Comparison of ENCODE assay signal across 18 cellular contexts in the genomic region with DNA sequence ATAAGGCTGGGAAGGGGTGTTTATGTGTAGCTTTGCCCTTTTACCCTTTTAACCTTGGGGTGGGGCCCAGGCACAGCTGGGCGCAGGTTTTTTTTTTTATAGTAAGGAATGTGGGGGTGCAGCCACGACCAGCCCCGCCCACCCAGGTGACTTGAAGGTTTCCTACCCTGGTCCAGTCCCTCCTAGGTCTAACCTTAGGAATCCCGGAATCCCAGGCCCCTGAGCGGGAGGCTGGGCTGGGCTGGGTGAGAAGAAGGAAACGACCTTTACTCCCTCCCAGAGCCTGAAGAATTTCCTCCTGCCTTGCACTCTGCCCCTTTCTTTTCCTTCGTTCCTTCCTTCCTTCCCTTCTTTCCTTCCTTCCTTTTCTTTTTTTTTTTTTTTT. TPM values are rescaled to one million over a fixed set of nuclear protein-coding genes. Genes with fewer than 3 reads are reported as not detected.
A peak's percentile ranks its signal among the peaks of the same experiment; 100 is the strongest.
DNase-seq lines count a peak whose midpoint lies in the region; ATAC-seq, FAIRE-seq and TF ChIP-seq lines count a peak whose summit lies in the region.
"Had no signal": no experiment of that assay in that cellular context is flagged by ENCODE, and none has a peak within 500 bp of the region (broad histone marks: within the 10 kb centered on the region; RNA-seq: fewer than 3 reads in every experiment).

No MANE protein-coding gene starts in this region.

- WGBS in H1 (ENCODE audit: extremely low coverage in 1 of 2, insufficient coverage in 1 of 2, insufficient read length in 1 of 2, insufficient replicate concordance in 2 of 2, low coverage in 1 of 2, low lambda C conversion rate in 2 of 2, missing lambda C conversion rate in 1 of 2), 2 experiments: 38% methylated on average over 6 of the region's 7 CpGs; no CpG with 5 or more reads in 1 of the 2 experiments

- H2BK15ac ChIP-seq in H1 (ENCODE audit: low read length): 0 out of 2 replicates have a peak overlapping the region, but pooled peaks have one; percentile 88

- no peak overlapping the region for H2AK5ac ChIP-seq in H1 (ENCODE audit: low read depth, low read length)

- no peak overlapping the region for H2BK5ac ChIP-seq in H1 (ENCODE audit: low read depth, low read length)

- H3K27me3 Mint-ChIP-seq in stimulated activated naive B cell treated with anti-CD40 and anti-IgM and Interleukin-4, amounts not matched to agents 10 μg/mL and 1 μg/mL and 100 μg/mL, for 72 hours: peaks cover 17 to 48% of the 10 kb centered on the region in 2 donors
- peaks cover 40% of the 10 kb centered on the region for H3K27me3 Mint-ChIP-seq in activated T-helper 1 cell treated with anti-CD3 and anti-CD28 coated beads, Interleukin-12 subunit alpha, Interleukin-12 subunit beta, Interleukin-2, Interleukin-4 antibody, amounts not matched to agents 30 ng/mL and 10 ng/mL and 1 ng/mL, durations not matched to agents 14 hours and 24 hours and 36 hours (ENCODE audit: insufficient read depth)

- no peaks in the 10 kb centered on the region for H3K9me3 ChIP-seq in H1 (ENCODE audit: insufficient read depth in 2 of 2, low read depth in 1 of 2, low read length in 1 of 2)

- intact Hi-C loops in activated T-helper 1 cell treated with anti-CD3 and anti-CD28 coated beads, Interleukin-12 subunit alpha, Interleukin-12 subunit beta, Interleukin-2, Interleukin-4 antibody, amounts not matched to agents 30 ng/mL and 10 ng/mL and 1 ng/mL, durations not matched to agents 14 hours and 24 hours and 36 hours (cut with micrococcal nuclease): loop anchor here (5.0 kb wide), 1 partner anchor 102 kb away; no protein-coding TSS in a partner anchor

- no peak overlapping the region for H3K14ac ChIP-seq in H1 (ENCODE audit: insufficient read length)

- H4K20me1 ChIP-seq in H1 (replicated peaks in 1 of 2; ENCODE audit: control insufficient read depth in 1 of 2, insufficient read depth in 2 of 2, low read length in 2 of 2): no peaks in the 10 kb centered on the region
- H4K20me1 ChIP-seq: BLaER1 treated with 17β-estradiol and CSF1 and Interleukin-3, amounts not matched to agents 10 nM and 100 nM had no signal

- H3K18ac ChIP-seq in H1 (ENCODE audit: extremely low read depth, low read length): no peak overlapping the region

- peaks cover 0 to 1% of the 10 kb centered on the region in 2 donors for H3K36me3 Mint-ChIP-seq in stimulated activated naive B cell treated with anti-CD40 and anti-IgM and Interleukin-4, amounts not matched to agents 10 μg/mL and 1 μg/mL and 100 μg/mL, for 72 hours
- H3K36me3 Mint-ChIP-seq in activated T-helper 1 cell treated with anti-CD3 and anti-CD28 coated beads, Interleukin-12 subunit alpha, Interleukin-12 subunit beta, Interleukin-2, Interleukin-4 antibody, amounts not matched to agents 30 ng/mL and 10 ng/mL and 1 ng/mL, durations not matched to agents 14 hours and 24 hours and 36 hours (ENCODE audit: low read depth): no peaks in the 10 kb centered on the region

- H3K4me1 ChIP-seq in H1 (replicated peaks in 1 of 4; ENCODE audit: control insufficient read depth in 3 of 4, insufficient read depth in 4 of 4, low read length in 3 of 4): peaks cover 0 to 12% (median 6%) of the 10 kb centered on the region in 4 experiments; a peak in 5 of 7 replicates

- TF ChIP-seq EP300 in Ishikawa (IDR thresholded peaks at IDR 0.05; ENCODE audit: borderline replicate concordance) (no peak), H1 (IDR thresholded peaks at IDR 0.05; ENCODE audit: borderline replicate concordance in 1 of 2, low read depth in 2 of 2, low read length in 2 of 2) (no peak)

- POLR2A ChIA-PET in H1 (lab: Charles Lee; ENCODE audit: partially characterized antibody): interaction anchor here (0.9 to 1.4 kb wide), 2 partner anchors 9 to 265 kb away, joined by 3 read pairs; a partner anchor contains a TSS

- no peak overlapping the region for H2BK12ac ChIP-seq in H1 (ENCODE audit: low read depth, low read length)

- H3K23ac ChIP-seq in H1 (ENCODE audit: insufficient read length): no peak overlapping the region

- H2BK120ac ChIP-seq in H1 (replicated peaks; ENCODE audit: low read depth, low read length): no peak overlapping the region

- no peak overlapping the region for H3K4ac ChIP-seq in H1 (replicated peaks; ENCODE audit: insufficient read length, low read depth, low read length)

- no peak for TF ChIP-seq CTCF in H1 (IDR thresholded peaks at IDR 0.05; ENCODE audit: control extremely low read depth in 1 of 3, insufficient read depth in 1 of 3, low read depth in 1 of 3, low read length in 3 of 3)

- TF ChIP-seq RAD21 in Ishikawa (IDR thresholded peaks at IDR 0.05; ENCODE audit: low read depth) (no peak), H1 (IDR thresholded peaks at IDR 0.05 in 1 of 2, conservative IDR thresholded peaks at IDR 0.05 in 1 of 2; ENCODE audit: low read depth in 2 of 2, low read length in 2 of 2) (no peak)

- H3K27ac Mint-ChIP-seq in stimulated activated naive B cell treated with anti-CD40 and anti-IgM and Interleukin-4, amounts not matched to agents 10 μg/mL and 1 μg/mL and 100 μg/mL, for 72 hours: peak overlapping the region; percentile 9
- no peak overlapping the region for H3K27ac Mint-ChIP-seq in activated T-helper 1 cell treated with anti-CD3 and anti-CD28 coated beads, Interleukin-12 subunit alpha, Interleukin-12 subunit beta, Interleukin-2, Interleukin-4 antibody, amounts not matched to agents 30 ng/mL and 10 ng/mL and 1 ng/mL, durations not matched to agents 14 hours and 24 hours and 36 hours

- H3K4me2 ChIP-seq in H1 (ENCODE audit: insufficient read depth in 1 of 2, low read depth in 2 of 2, low read length in 2 of 2): no peak overlapping the region; a peak in 1 of 4 replicates

- FAIRE-seq in H1 (lab: Jason Lieb, UNC): no peak
- FAIRE-seq: endometrium had no signal

- no peak overlapping the region for H3K4me3 ChIP-seq in H1 (ENCODE audit: extremely low read depth in 1 of 4, insufficient read depth in 2 of 4, low read depth in 3 of 4, low read length in 4 of 4)

- no peaks in the 10 kb centered on the region for H3K9me3 Mint-ChIP-seq in stimulated activated naive B cell treated with anti-CD40 and anti-IgM and Interleukin-4, amounts not matched to agents 10 μg/mL and 1 μg/mL and 100 μg/mL, for 72 hours
- H3K9me3 Mint-ChIP-seq in activated T-helper 1 cell treated with anti-CD3 and anti-CD28 coated beads, Interleukin-12 subunit alpha, Interleukin-12 subunit beta, Interleukin-2, Interleukin-4 antibody, amounts not matched to agents 30 ng/mL and 10 ng/mL and 1 ng/mL, durations not matched to agents 14 hours and 24 hours and 36 hours: no peaks in the 10 kb centered on the region

- peaks cover 9 to 16% of the 10 kb centered on the region in 2 donors for H3K4me1 Mint-ChIP-seq in stimulated activated naive B cell treated with anti-CD40 and anti-IgM and Interleukin-4, amounts not matched to agents 10 μg/mL and 1 μg/mL and 100 μg/mL, for 72 hours
- no peaks in the 10 kb centered on the region for H3K4me1 Mint-ChIP-seq in activated T-helper 1 cell treated with anti-CD3 and anti-CD28 coated beads, Interleukin-12 subunit alpha, Interleukin-12 subunit beta, Interleukin-2, Interleukin-4 antibody, amounts not matched to agents 30 ng/mL and 10 ng/mL and 1 ng/mL, durations not matched to agents 14 hours and 24 hours and 36 hours (ENCODE audit: low read depth)

- no peak overlapping the region for H3K9ac ChIP-seq in H1 (replicated peaks in 1 of 4; ENCODE audit: extremely low read depth in 1 of 4, low read depth in 3 of 4, low read length in 3 of 4)
- H3K9ac ChIP-seq: BLaER1 treated with 17β-estradiol and CSF1 and Interleukin-3, amounts not matched to agents 10 nM and 100 nM had no signal

- CTCF ChIA-PET in H1 (lab: Charles Lee; ENCODE audit: partially characterized antibody): interaction anchor here (0.8 to 5.8 kb wide), 12 partner anchors 13 to 877 kb away, joined by 3 to 66 read pairs (median 4); a partner anchor contains a TSS

- no peak overlapping the region for H3K56ac ChIP-seq in H1 (replicated peaks; ENCODE audit: insufficient read length, low read depth, low read length)

- no peak overlapping the region for H3K4me3 Mint-ChIP-seq in stimulated activated naive B cell treated with anti-CD40 and anti-IgM and Interleukin-4, amounts not matched to agents 10 μg/mL and 1 μg/mL and 100 μg/mL, for 72 hours
- H3K4me3 Mint-ChIP-seq in activated T-helper 1 cell treated with anti-CD3 and anti-CD28 coated beads, Interleukin-12 subunit alpha, Interleukin-12 subunit beta, Interleukin-2, Interleukin-4 antibody, amounts not matched to agents 30 ng/mL and 10 ng/mL and 1 ng/mL, durations not matched to agents 14 hours and 24 hours and 36 hours: no peak overlapping the region

- H2BK20ac ChIP-seq in H1 (ENCODE audit: low read length): no peak overlapping the region

- ATAC-seq in stimulated activated naive B cell treated with anti-CD40 and anti-IgM and Interleukin-4, amounts not matched to agents 10 μg/mL and 1 μg/mL and 100 μg/mL, for 72 hours (replicated peaks): no peak

- H4K5ac ChIP-seq in H1 (ENCODE audit: insufficient read length, low read depth, low read length): no peak overlapping the region

- no peak overlapping the region for H4K91ac ChIP-seq in H1 (replicated peaks; ENCODE audit: insufficient read length, low read length)

- DNase-seq in H1 (ENCODE audit: low read depth in 1 of 2, low spot score in 2 of 2) (no peak), DMS79 (lab: John Stamatoyannopoulos, UW) (no peak)
- DNase-seq in stimulated activated naive B cell treated with anti-CD40 and anti-IgM and Interleukin-4, amounts not matched to agents 10 μg/mL and 1 μg/mL and 100 μg/mL, for 72 hours: no peak
- no peak for DNase-seq in activated T-helper 1 cell treated with anti-CD3 and anti-CD28 coated beads, Interleukin-12 subunit alpha, Interleukin-12 subunit beta, Interleukin-2, Interleukin-4 antibody, amounts not matched to agents 30 ng/mL and 10 ng/mL and 1 ng/mL, durations not matched to agents 14 hours and 24 hours and 36 hours (ENCODE audit: low spot score)
- DNase-seq: activated gamma-delta T cell treated with Interleukin-2 at 50 U/mL for 16 hours, cerebellar nuclear complex, DND-41, foreskin fibroblast, MV-4-11, NCI-H2029, posterior cingulate gyrus, SIG-M5 had no signal

- H3K36me3 ChIP-seq in H1 (ENCODE audit: control insufficient read depth in 2 of 4, insufficient read depth in 4 of 4, low read length in 3 of 4): no peaks in the 10 kb centered on the region
- H3K36me3 ChIP-seq: BLaER1 treated with 17β-estradiol and CSF1 and Interleukin-3, amounts not matched to agents 10 nM and 100 nM had no signal

- H4K8ac ChIP-seq in H1 (ENCODE audit: extremely low read depth, insufficient read depth, low read length): no peak overlapping the region

- H3K27me3 ChIP-seq in H1 (replicated peaks in 1 of 4; ENCODE audit: control insufficient read depth in 3 of 4, extremely low read depth in 1 of 4, insufficient read depth in 3 of 4, low read length in 3 of 4): peaks cover 0 to 3% (median 0%) of the 10 kb centered on the region in 4 experiments; a peak in 2 of 7 replicates

- no peaks in the 10 kb centered on the region for H3K79me2 ChIP-seq in H1 (ENCODE audit: control insufficient read depth in 1 of 2, insufficient read depth in 2 of 2, low read length in 2 of 2)

- no peak overlapping the region for H2AFZ ChIP-seq in H1 (ENCODE audit: low read length)

- H3K27ac ChIP-seq in H1 (ENCODE audit: low read depth, low read length): no peak overlapping the region
- H3K27ac ChIP-seq: BLaER1 treated with 17β-estradiol and CSF1 and Interleukin-3, amounts not matched to agents 10 nM and 100 nM; skin epidermis had no signal

- no peaks in the 10 kb centered on the region for H3K79me1 ChIP-seq in H1 (ENCODE audit: low read depth, low read length)

- TF ChIP-seq POLR2A in H1 (IDR thresholded peaks at IDR 0.05; ENCODE audit: control extremely low read depth in 1 of 2, low read depth in 2 of 2, low read length in 2 of 2): no peak

- peaks cover 8% of the 10 kb centered on the region; the same call in 1 of the 2 replicates for H3K23me2 ChIP-seq in H1 (ENCODE audit: low read depth, low read length)

RNA-seq across cellular contexts. Expression of a gene that starts 12.3 kb away (rescaled TPM):
- total RNA-seq in H1 (2021; fragmentation: NEBNext Ultra II Directional; extraction: Animal tissue kit (Norgen Biotek cat#: 25700)): 24.6 and 26.1 TPM in 2 replicates
- polyA plus RNA-seq in H1 (2011; rRNA removed): 17.1 and 30.2 TPM in 2 replicates
- polyA plus RNA-seq in H1 (2011; cell fraction: cytosol; rRNA removed): 22.0 TPM
- polyA plus RNA-seq in H1 (2011; cell fraction: nucleus; rRNA removed): 41.8 TPM
- polyA plus RNA-seq in H1 (2012, experiment 1 of 2): 29.8 to 44.6 TPM (median 40.4 TPM) in 4 replicates
- polyA plus RNA-seq in H1 (2012, experiment 2 of 2): 36.2 TPM
- polyA plus RNA-seq in H1 (2013, experiment 1 of 2): 37.5 TPM
- 30.4 TPM for polyA plus RNA-seq in H1 (2013, experiment 2 of 2)
- 9.9 and 14.4 TPM in 2 replicates for polyA minus RNA-seq in H1 (2011; rRNA and poly(A)+ RNA removed)
- 18.3 TPM for polyA minus RNA-seq in H1 (2011; cell fraction: cytosol; rRNA and poly(A)+ RNA removed)
- polyA minus RNA-seq in H1 (2011; cell fraction: nucleus; rRNA and poly(A)+ RNA removed): 12.6 TPM
- 0.08 TPM in 1 of 2 replicates, not detected in the other for total RNA-seq in activated T-helper 1 cell treated with anti-CD3 and anti-CD28 coated beads, Interleukin-12 subunit alpha, Interleukin-12 subunit beta, Interleukin-2, Interleukin-4 antibody, amounts not matched to agents 30 ng/mL and 10 ng/mL and 1 ng/mL, durations not matched to agents 14 hours and 24 hours and 36 hours

RNA-seq across cellular contexts. Expression of a gene that starts 20.3 kb away (rescaled TPM):
- total RNA-seq in H1 (2021; fragmentation: NEBNext Ultra II Directional; extraction: Animal tissue kit (Norgen Biotek cat#: 25700)): 31.3 and 32.9 TPM in 2 replicates
- polyA plus RNA-seq in H1 (2011; rRNA removed): 10.6 and 20.4 TPM in 2 replicates
- polyA plus RNA-seq in H1 (2011; cell fraction: cytosol; rRNA removed): 7.1 TPM
- polyA plus RNA-seq in H1 (2011; cell fraction: nucleus; rRNA removed): 30.2 TPM
- polyA plus RNA-seq in H1 (2012, experiment 1 of 2): 18.6 to 28.3 TPM (median 25.8 TPM) in 4 replicates
- 19.0 TPM for polyA plus RNA-seq in H1 (2012, experiment 2 of 2)
- polyA plus RNA-seq in H1 (2013, experiment 1 of 2): 19.7 TPM
- polyA plus RNA-seq in H1 (2013, experiment 2 of 2): 18.8 TPM
- 21.0 and 23.7 TPM in 2 replicates for polyA minus RNA-seq in H1 (2011; rRNA and poly(A)+ RNA removed)
- 19.8 TPM for polyA minus RNA-seq in H1 (2011; cell fraction: cytosol; rRNA and poly(A)+ RNA removed)
- polyA minus RNA-seq in H1 (2011; cell fraction: nucleus; rRNA and poly(A)+ RNA removed): 19.9 TPM
- total RNA-seq in activated T-helper 1 cell treated with anti-CD3 and anti-CD28 coated beads, Interleukin-12 subunit alpha, Interleukin-12 subunit beta, Interleukin-2, Interleukin-4 antibody, amounts not matched to agents 30 ng/mL and 10 ng/mL and 1 ng/mL, durations not matched to agents 14 hours and 24 hours and 36 hours: 24.5 and 28.0 TPM in 2 replicates

RNA-seq across cellular contexts. Expression of a gene that starts 41.0 kb away (rescaled TPM):
- total RNA-seq in H1 (2021; fragmentation: NEBNext Ultra II Directional; extraction: Animal tissue kit (Norgen Biotek cat#: 25700)): 21.4 and 23.4 TPM in 2 replicates
- polyA plus RNA-seq in H1 (2011; rRNA removed): 36.9 and 48.4 TPM in 2 replicates
- 33.3 TPM for polyA plus RNA-seq in H1 (2011; cell fraction: cytosol; rRNA removed)
- polyA plus RNA-seq in H1 (2011; cell fraction: nucleus; rRNA removed): 74.8 TPM
- polyA plus RNA-seq in H1 (2012, experiment 1 of 2): 17.8 to 23.6 TPM (median 21.2 TPM) in 4 replicates
- 27.9 TPM for polyA plus RNA-seq in H1 (2012, experiment 2 of 2)
- polyA plus RNA-seq in H1 (2013, experiment 1 of 2): 20.4 TPM
- polyA plus RNA-seq in H1 (2013, experiment 2 of 2): 17.7 TPM
- 12.6 and 14.5 TPM in 2 replicates for polyA minus RNA-seq in H1 (2011; rRNA and poly(A)+ RNA removed)
- polyA minus RNA-seq in H1 (2011; cell fraction: cytosol; rRNA and poly(A)+ RNA removed): 25.8 TPM
- 32.4 TPM for polyA minus RNA-seq in H1 (2011; cell fraction: nucleus; rRNA and poly(A)+ RNA removed)
- total RNA-seq in activated T-helper 1 cell treated with anti-CD3 and anti-CD28 coated beads, Interleukin-12 subunit alpha, Interleukin-12 subunit beta, Interleukin-2, Interleukin-4 antibody, amounts not matched to agents 30 ng/mL and 10 ng/mL and 1 ng/mL, durations not matched to agents 14 hours and 24 hours and 36 hours: 45.4 and 48.9 TPM in 2 replicates

RNA-seq across cellular contexts. Expression of a gene that starts 42.0 kb away (rescaled TPM):
- total RNA-seq in H1 (2021; fragmentation: NEBNext Ultra II Directional; extraction: Animal tissue kit (Norgen Biotek cat#: 25700)): 72.8 and 80.3 TPM in 2 replicates
- 63.8 and 83.6 TPM in 2 replicates for polyA plus RNA-seq in H1 (2011; rRNA removed)
- polyA plus RNA-seq in H1 (2011; cell fraction: cytosol; rRNA removed): 71.0 TPM
- 47.1 TPM for polyA plus RNA-seq in H1 (2011; cell fraction: nucleus; rRNA removed)
- 42.7 to 64.5 TPM (median 57.7 TPM) in 4 replicates for polyA plus RNA-seq in H1 (2012, experiment 1 of 2)
- 118 TPM for polyA plus RNA-seq in H1 (2012, experiment 2 of 2)
- 48.2 TPM for polyA plus RNA-seq in H1 (2013, experiment 1 of 2)
- 51.1 TPM for polyA plus RNA-seq in H1 (2013, experiment 2 of 2)
- 6.2 and 7.2 TPM in 2 replicates for polyA minus RNA-seq in H1 (2011; rRNA and poly(A)+ RNA removed)
- 19.3 TPM for polyA minus RNA-seq in H1 (2011; cell fraction: cytosol; rRNA and poly(A)+ RNA removed)
- polyA minus RNA-seq in H1 (2011; cell fraction: nucleus; rRNA and poly(A)+ RNA removed): 11.1 TPM
- 88.2 and 94.7 TPM in 2 replicates for total RNA-seq in activated T-helper 1 cell treated with anti-CD3 and anti-CD28 coated beads, Interleukin-12 subunit alpha, Interleukin-12 subunit beta, Interleukin-2, Interleukin-4 antibody, amounts not matched to agents 30 ng/mL and 10 ng/mL and 1 ng/mL, durations not matched to agents 14 hours and 24 hours and 36 hours

RNA-seq across cellular contexts. Expression of a gene that starts 51.5 kb away (rescaled TPM):
- not detected in 2 replicates for total RNA-seq in H1 (2021; fragmentation: NEBNext Ultra II Directional; extraction: Animal tissue kit (Norgen Biotek cat#: 25700))
- 0.08 and 0.19 TPM in 2 replicates for polyA plus RNA-seq in H1 (2011; rRNA removed)
- polyA plus RNA-seq in H1 (2011; cell fraction: cytosol; rRNA removed): 0.09 TPM
- polyA plus RNA-seq in H1 (2011; cell fraction: nucleus; rRNA removed): 0.33 TPM
- polyA plus RNA-seq in H1 (2012, experiment 1 of 2): 0.11 TPM in 1 of 4 replicates, not detected in the others
- polyA plus RNA-seq in H1 (2012, experiment 2 of 2): not detected
- polyA plus RNA-seq in H1 (2013, experiment 1 of 2): 0.04 TPM
- 0.06 TPM for polyA plus RNA-seq in H1 (2013, experiment 2 of 2)
- polyA minus RNA-seq in H1 (2011; rRNA and poly(A)+ RNA removed): not detected in 2 replicates
- not detected for polyA minus RNA-seq in H1 (2011; cell fraction: cytosol; rRNA and poly(A)+ RNA removed)
- 0.40 TPM for polyA minus RNA-seq in H1 (2011; cell fraction: nucleus; rRNA and poly(A)+ RNA removed)
- total RNA-seq in activated T-helper 1 cell treated with anti-CD3 and anti-CD28 coated beads, Interleukin-12 subunit alpha, Interleukin-12 subunit beta, Interleukin-2, Interleukin-4 antibody, amounts not matched to agents 30 ng/mL and 10 ng/mL and 1 ng/mL, durations not matched to agents 14 hours and 24 hours and 36 hours: not detected in 2 replicates
- total RNA-seq: left lobe of liver, NCI-H460 had no signal

Comparison
In these comparisons a context has a peak if more than half of its experiments do, and no peak if none do; other contexts are left out.
1. RNA of a gene that starts 12.3 kb away (total RNA-seq): 24.6 to 26.1 TPM in H1; 0.08 TPM in activated T-helper 1 cell treated with anti-CD3 and anti-CD28 coated beads, Interleukin-12 subunit alpha, Interleukin-12 subunit beta, Interleukin-2, Interleukin-4 antibody, amounts not matched to agents 30 ng/mL and 10 ng/mL and 1 ng/mL, durations not matched to agents 14 hours and 24 hours and 36 hours; every median in the first group is over 10 times any median in the second.